Comparison of ENCODE assay signal across 17 cellular contexts in genomic region chr5:181133083-181133482, GRCh38. TPM values are rescaled to one million over a fixed set of nuclear protein-coding genes. Genes with fewer than 3 reads are reported as not detected.
A peak's percentile ranks its signal among the peaks of the same experiment; 100 is the strongest.
DNase-seq lines count a peak whose midpoint lies in the region; ATAC-seq, FAIRE-seq and TF ChIP-seq lines count a peak whose summit lies in the region.
"Had no signal": no experiment of that assay in that cellular context is flagged by ENCODE, and none has a peak within 500 bp of the region (broad histone marks: within the 10 kb centered on the region; RNA-seq: fewer than 3 reads in every experiment).

No MANE protein-coding gene starts in this region.

- no peaks in the 10 kb centered on the region for H3K9me3 ChIP-seq in HCT116 (ENCODE audit: control insufficient read depth in 1 of 2, insufficient read depth in 1 of 2, low read depth in 1 of 2, low read length in 2 of 2)
- peaks cover 6% of the 10 kb centered on the region; the same call in 1 of the 2 replicates for H3K9me3 ChIP-seq in K562 (replicated peaks; ENCODE audit: control insufficient read depth, insufficient read depth, low read depth, low read length)
- H3K9me3 ChIP-seq: Caco-2 had no signal

- H3K9me1 ChIP-seq in K562 (ENCODE audit: control insufficient read depth, insufficient read depth, low read length): no peaks in the 10 kb centered on the region

- H3K9ac ChIP-seq in HCT116 (ENCODE audit: low read length): no peak overlapping the region
- peak overlapping the region; percentile 6; the same call in 1 of the 2 replicates for H3K9ac ChIP-seq in KMS-11
- peak overlapping the region in 1 of 2 experiments; percentile 29; a peak in 1 of 4 replicates for H3K9ac ChIP-seq in K562 (ENCODE audit: insufficient read depth in 1 of 2, low read depth in 2 of 2, low read length in 2 of 2)
- H3K9ac ChIP-seq: BLaER1 had no signal

- peaks cover 8 to 13% of the 10 kb centered on the region in 2 experiments for H3K4me1 ChIP-seq in HCT116 (ENCODE audit: control insufficient read depth in 1 of 2, insufficient read depth in 2 of 2, low read length in 2 of 2)
- H3K4me1 ChIP-seq in KMS-11 (ENCODE audit: low read depth, poor library complexity, severe bottlenecking): peaks cover 22% of the 10 kb centered on the region
- H3K4me1 ChIP-seq in K562 (replicated peaks in 1 of 2; ENCODE audit: control insufficient read depth in 2 of 2, insufficient read depth in 2 of 2, low read length in 2 of 2): peaks cover 21 to 35% of the 10 kb centered on the region in 2 experiments
- H3K4me1 ChIP-seq: Caco-2, HAP-1 had no signal

- FAIRE-seq in K562 (lab: Jason Lieb, UNC): no peak
- FAIRE-seq: GM12892, HepG2, HTR-8/SVneo had no signal

- RAD21 ChIA-PET in HCT116 (lab: Charles Lee; ENCODE audit: low non-redundant PET in 1 of 2, low total read pairs in 2 of 2, uncharacterized antibody in 2 of 2, unreplicated experiment in 2 of 2): no interaction called here

- POLR2A ChIA-PET in HCT116 (lab: Charles Lee): no interaction called here
- POLR2A ChIA-PET in K562 (lab: Yijun Ruan, JAX): interaction anchor here (0.5 kb wide), 1 partner anchor 269 kb away, joined by 3 read pairs; no protein-coding TSS in a partner anchor

- H3K27me3 ChIP-seq in HCT116 (ENCODE audit: insufficient read depth, low read length) (no peaks in the 10 kb centered on the region), KMS-11 (ENCODE audit: insufficient read depth, low read depth) (no peaks in the 10 kb centered on the region), K562 (ENCODE audit: control insufficient read depth in 2 of 2, insufficient read depth in 2 of 2, low read length in 2 of 2) (no peaks in the 10 kb centered on the region), H7 (ENCODE audit: control insufficient read depth, insufficient read depth, low read length) (no peaks in the 10 kb centered on the region)
- H3K27me3 ChIP-seq: BLaER1 had no signal

- TF ChIP-seq RAD21 in HCT116 (IDR thresholded peaks at IDR 0.05; ENCODE audit: low read depth): no peak
- no peak for TF ChIP-seq RAD21 in K562 (CRISPR knock-in tag; conservative IDR thresholded peaks at IDR 0.05 in 1 of 2, IDR thresholded peaks at IDR 0.05 in 1 of 2)

- TF ChIP-seq POLR2A in HCT116 (IDR thresholded peaks at IDR 0.05; ENCODE audit: borderline replicate concordance, extremely low read depth, insufficient read depth, insufficient read length) (no peak), K562 (conservative IDR thresholded peaks at IDR 0.05) (no peak)

- 25% methylated on average over 3 of the region's 3 CpGs for WGBS in K562 (ENCODE audit: insufficient coverage, low coverage, missing lambda C conversion rate)

- no peaks in the 10 kb centered on the region for H3K36me3 ChIP-seq in HCT116 (ENCODE audit: control insufficient read depth in 1 of 2, insufficient read depth in 2 of 2, low read length in 2 of 2)
- H3K36me3 ChIP-seq in KMS-11 (ENCODE audit: insufficient read depth): no peaks in the 10 kb centered on the region
- no peaks in the 10 kb centered on the region for H3K36me3 ChIP-seq in K562 (ENCODE audit: control insufficient read depth, insufficient read depth, low read length)
- no peaks in the 10 kb centered on the region for H3K36me3 ChIP-seq in H7 (replicated peaks; ENCODE audit: control insufficient read depth, insufficient read depth, low read length)
- H3K36me3 ChIP-seq: BLaER1, HAP-1 had no signal

- H3K4me3 ChIP-seq in HCT116 (replicated peaks in 1 of 2; ENCODE audit: low read depth in 1 of 2, low read length in 2 of 2): no peak overlapping the region
- H3K4me3 ChIP-seq in KMS-11 (IDR thresholded peaks at IDR 0.05; ENCODE audit: insufficient read depth, low read depth, low read length): no peak overlapping the region
- no peak overlapping the region for H3K4me3 ChIP-seq in K562
- H3K4me3 ChIP-seq in H7 (ENCODE audit: insufficient read depth, low read depth, low read length): no peak overlapping the region
- H3K4me3 ChIP-seq: BLaER1, HAP-1 had no signal

- H3K79me2 ChIP-seq in HCT116 (ENCODE audit: insufficient read depth, low read length): no peaks in the 10 kb centered on the region
- no peaks in the 10 kb centered on the region for H3K79me2 ChIP-seq in KMS-11 (ENCODE audit: insufficient read depth, low read depth)
- H3K79me2 ChIP-seq in K562 (ENCODE audit: control insufficient read depth, insufficient read depth, low read length): no peaks in the 10 kb centered on the region

- TF ChIP-seq CTCF in HCT116 (IDR thresholded peaks at IDR 0.05 in 2 of 3, conservative IDR thresholded peaks at IDR 0.05 in 1 of 3; ENCODE audit: borderline replicate concordance in 1 of 3, insufficient read depth in 1 of 3, low read depth in 2 of 3, low read length in 2 of 3) (no peak), KMS-11 (conservative IDR thresholded peaks at IDR 0.05; ENCODE audit: low read depth, low read length) (no peak), K562 (IDR thresholded peaks at IDR 0.05 in 2 of 3, conservative IDR thresholded peaks at IDR 0.05 in 1 of 3; ENCODE audit: insufficient read depth in 2 of 3, low read depth in 1 of 3, low read length in 3 of 3) (no peak)

- in situ Hi-C loops in K562 (cut with MboI): loop anchor here (10.0 kb wide), 1 partner anchor 188 kb away; no protein-coding TSS in a partner anchor

- CTCF ChIA-PET in HCT116 (lab: Charles Lee): no interaction called here
- CTCF ChIA-PET in K562 (lab: Yijun Ruan, JAX; ENCODE audit: low intra/inter-chr PET ratio): no interaction called here

- DNase-seq in HCT116 (ENCODE audit: low read depth, low spot score) (no peak), K562 (ENCODE audit: extremely low read depth in 1 of 4, low spot score in 3 of 4) (no peak), H7 (no peak), caudate nucleus (lab: John Stamatoyannopoulos, UW) (no peak)
- DNase-seq: AML-193; Caco-2; CD8-positive, alpha-beta memory T cell; DND-41; GDM1 had no signal

- H4K20me1 ChIP-seq in HCT116 (ENCODE audit: insufficient read depth) (no peaks in the 10 kb centered on the region), KMS-11 (ENCODE audit: insufficient read depth) (no peaks in the 10 kb centered on the region), K562 (replicated peaks; ENCODE audit: control insufficient read depth, insufficient read depth, low read length) (no peaks in the 10 kb centered on the region)
- H4K20me1 ChIP-seq: BLaER1 had no signal

- H3K4me2 ChIP-seq in HCT116 (ENCODE audit: low read length) (peak overlapping the region; percentile 31; the same call in 1 of the 2 replicates), KMS-11 (peak overlapping the region; percentile 50; the same call in 1 of the 2 replicates), K562 (ENCODE audit: insufficient read depth, low read length) (no peak overlapping the region)
- H3K4me2 ChIP-seq: BLaER1 had no signal

- ATAC-seq in HCT116 (no peak), K562 (no peak), GM19452 (IDR thresholded peaks at IDR 0.05; ENCODE audit: unreplicated experiment) (no peak)
- ATAC-seq: HepG2 had no signal

- H3K9me2 ChIP-seq in HCT116 (ENCODE audit: insufficient read depth): no peaks in the 10 kb centered on the region

- no TSS peak for BruUV-seq in HCT116 (replicated peaks; lab: Mats Ljungman, UMichigan)
- BruUV-seq in K562 (replicated peaks; lab: Mats Ljungman, UMichigan): no TSS peak

- intact Hi-C loops in HCT116 (cut with micrococcal nuclease) (no loop called here), K562 (cut with micrococcal nuclease) (no loop called here)

- H3K27ac ChIP-seq in HCT116 (ENCODE audit: low read depth, low read length) (no peak overlapping the region), KMS-11 (peak overlapping the region; percentile 54; the same call in 1 of the 2 replicates), K562 (ENCODE audit: extremely low read depth, low read depth, low read length) (no peak overlapping the region), caudate nucleus (ENCODE audit: low read depth, low read length) (no peak overlapping the region)
- H3K27ac ChIP-seq: BLaER1 had no signal

- no peak for TF ChIP-seq EP300 in K562 (IDR thresholded peaks at IDR 0.05; ENCODE audit: low read length)

- H2AFZ ChIP-seq in HCT116 (ENCODE audit: low read depth, low read length, poor library complexity, severe bottlenecking) (peak overlapping the region; percentile 89), KMS-11 (ENCODE audit: low read depth) (no peak overlapping the region), K562 (ENCODE audit: low read depth, low read length) (peak overlapping the region; percentile 78)

RNA-seq across cellular contexts. Expression of gene OR2V1, which starts 2.1 kb away (rescaled TPM):
- total RNA-seq in HCT116 (2021; ENCODE audit: unreplicated experiment): not detected
- 0.10 TPM in 1 of 2 replicates, not detected in the other for polyA plus RNA-seq in HCT116 (2012)
- not detected in 2 replicates for total RNA-seq in K562 (2011; cell fraction: chromatin; rRNA removed; ENCODE audit: low replicate concordance)
- total RNA-seq in K562 (2011; cell fraction: nucleolus; rRNA removed): not detected in 2 replicates
- not detected in 2 replicates for total RNA-seq in K562 (2011; cell fraction: nucleoplasm; rRNA removed)
- total RNA-seq in K562 (2014; rRNA removed): 0.08 TPM in 1 of 2 replicates, not detected in the other
- total RNA-seq in K562 (2014; rRNA removed; fragmentation: Illumina TruSeq; extraction: Trizol): 0.04 TPM in 1 of 2 replicates, not detected in the other
- total RNA-seq in K562 (2015; rRNA removed; fragmentation: Illumina TruSeq; extraction: Trizol): not detected in 2 replicates
- 0.07 TPM in 1 of 2 replicates, not detected in the other for total RNA-seq in K562 (2021)
- 0.05 and 0.15 TPM in 2 replicates for polyA plus RNA-seq in K562 (2011; rRNA removed)
- polyA plus RNA-seq in K562 (2011; cell fraction: cytosol; rRNA removed): 0.03 TPM in 2 replicates
- not detected in 2 replicates for polyA plus RNA-seq in K562 (2011; cell fraction: nucleus; rRNA removed)
- 0.06 and 0.08 TPM in 2 replicates for polyA plus RNA-seq in K562 (2012)
- 0.10 TPM in 1 of 2 replicates, not detected in the other for polyA plus RNA-seq in K562 (2014; fragmentation: Illumina TruSeq; extraction: Trizol)
- under 1 TPM; 0.15 to 0.28 TPM for polyA plus RNA-seq in K562 (2014; fragmentation: Nextera tagmentation; extraction: Ambion mirVana)
- polyA plus RNA-seq in K562 (2014; rRNA removed): 0.07 TPM in 1 of 2 replicates, not detected in the other
- 0.12 TPM in 1 of 2 replicates, not detected in the other for polyA minus RNA-seq in K562 (2011; rRNA and poly(A)+ RNA removed)
- not detected in 2 replicates for polyA minus RNA-seq in K562 (2011; cell fraction: cytosol; rRNA and poly(A)+ RNA removed)
- polyA minus RNA-seq in K562 (2011; cell fraction: nucleus; rRNA and poly(A)+ RNA removed): not detected in 2 replicates
- total RNA-seq in H7 (2014; rRNA removed; shearing (Covaris generic)): not detected in 2 replicates
- total RNA-seq: A673; Caco-2; CD8-positive, alpha-beta memory T cell; HepG2 had no signal
- polyA plus RNA-seq: CD8-positive, alpha-beta memory T cell; HepG2 had no signal

RNA-seq across cellular contexts. Expression of gene OR2V2, which starts 14.3 kb away (rescaled TPM):
- total RNA-seq in HCT116 (2021; ENCODE audit: unreplicated experiment): not detected
- polyA plus RNA-seq in HCT116 (2012): 0.02 TPM in 1 of 2 replicates, not detected in the other
- not detected in 2 replicates for total RNA-seq in K562 (2011; cell fraction: chromatin; rRNA removed; ENCODE audit: low replicate concordance)
- not detected in 2 replicates for total RNA-seq in K562 (2011; cell fraction: nucleolus; rRNA removed)
- not detected in 2 replicates for total RNA-seq in K562 (2011; cell fraction: nucleoplasm; rRNA removed)
- total RNA-seq in K562 (2014; rRNA removed): not detected in 2 replicates
- total RNA-seq in K562 (2014; rRNA removed; fragmentation: Illumina TruSeq; extraction: Trizol): not detected in 2 replicates
- total RNA-seq in K562 (2015; rRNA removed; fragmentation: Illumina TruSeq; extraction: Trizol): not detected in 2 replicates
- not detected in 2 replicates for total RNA-seq in K562 (2021)
- not detected in 2 replicates for polyA plus RNA-seq in K562 (2011; rRNA removed)
- not detected in 2 replicates for polyA plus RNA-seq in K562 (2011; cell fraction: cytosol; rRNA removed)
- not detected in 2 replicates for polyA plus RNA-seq in K562 (2011; cell fraction: nucleus; rRNA removed)
- not detected in 2 replicates for polyA plus RNA-seq in K562 (2012)
- polyA plus RNA-seq in K562 (2014; fragmentation: Illumina TruSeq; extraction: Trizol): not detected in 2 replicates
- polyA plus RNA-seq in K562 (2014; fragmentation: Nextera tagmentation; extraction: Ambion mirVana): under 1 TPM in 1 of 2 experiments, not detected in 1; 0.01 TPM
- not detected in 2 replicates for polyA plus RNA-seq in K562 (2014; rRNA removed)
- not detected in 2 replicates for polyA minus RNA-seq in K562 (2011; rRNA and poly(A)+ RNA removed)
- not detected in 2 replicates for polyA minus RNA-seq in K562 (2011; cell fraction: cytosol; rRNA and poly(A)+ RNA removed)
- polyA minus RNA-seq in K562 (2011; cell fraction: nucleus; rRNA and poly(A)+ RNA removed): not detected in 2 replicates
- not detected in 2 replicates for total RNA-seq in H7 (2014; rRNA removed; shearing (Covaris generic))
- total RNA-seq: A673; Caco-2; CD8-positive, alpha-beta memory T cell; HepG2 had no signal
- polyA plus RNA-seq: CD8-positive, alpha-beta memory T cell; HepG2 had no signal
